19 cellular contexts compared by ENCODE assay signal in genomic region chr12:114710151-114710550, GRCh38. TPM values are rescaled to one million over a fixed set of nuclear protein-coding genes. Genes with fewer than 3 reads are reported as not detected.
"Had no signal": no experiment of that assay in that cellular context is flagged by ENCODE, and none has a peak within 500 bp of the region (broad histone marks: within the 10 kb centered on the region; RNA-seq: fewer than 3 reads in every experiment).

No MANE protein-coding gene starts in this region.

- DNase-seq: activated CD4-positive, alpha-beta T cell treated with anti-CD3 and anti-CD28 coated beads, Interleukin-2, amount 10 ng/mL, durations not matched to agents 24 days and 14 days; activated CD8-positive, alpha-beta memory T cell treated with anti-CD3 and anti-CD28 coated beads for 24 hours; activated naive CD8-positive, alpha-beta T cell treated with anti-CD3 and anti-CD28 coated beads for 36 hours; amygdala; body of pancreas; caudate nucleus; colonic mucosa; hypothalamus; kidney glomerular epithelial cell; left ventricle myocardium superior; ovary; spleen; stomach; T-helper 17 cell; testis had no signal

- ATAC-seq: body of pancreas, left ventricle myocardium superior, sciatic nerve, T-helper 17 cell had no signal

- H3K4me1 ChIP-seq: body of pancreas, colonic mucosa, esophagus muscularis mucosa, spleen, stomach, testis had no signal

- H3K27ac ChIP-seq: body of pancreas, colonic mucosa, esophagus muscularis mucosa, ovary, spleen, stomach, testis had no signal

- H3K9me3 ChIP-seq: colonic mucosa, ovary, testis had no signal

- H3K4me3 ChIP-seq: body of pancreas, colonic mucosa, esophagus muscularis mucosa, ovary, spleen, stomach, testis had no signal

- H3K27me3 ChIP-seq: body of pancreas, colonic mucosa, ovary, testis had no signal

- H3K36me3 ChIP-seq: colonic mucosa, esophagus muscularis mucosa, ovary, spleen, stomach had no signal

RNA-seq across cellular contexts. Expression of gene TBX3, which starts 26.2 kb away (rescaled TPM):
- total RNA-seq: activated CD4-positive, alpha-beta T cell treated with anti-CD3 and anti-CD28 coated beads, Interleukin-2, amount 10 ng/mL, durations not matched to agents 24 days and 14 days; activated naive CD8-positive, alpha-beta T cell treated with anti-CD3 and anti-CD28 coated beads for 36 hours; activated T-helper 1 cell treated with anti-CD3 and anti-CD28 coated beads, Interleukin-12 subunit alpha, Interleukin-12 subunit beta, Interleukin-2, Interleukin-4 antibody, amounts not matched to agents 30 ng/mL and 10 ng/mL and 1 ng/mL, durations not matched to agents 14 hours and 24 hours and 36 hours had no signal
- polyA plus RNA-seq: neural cell had no signal
